ENCODE assay signal across 24 cellular contexts in the genomic region with DNA sequence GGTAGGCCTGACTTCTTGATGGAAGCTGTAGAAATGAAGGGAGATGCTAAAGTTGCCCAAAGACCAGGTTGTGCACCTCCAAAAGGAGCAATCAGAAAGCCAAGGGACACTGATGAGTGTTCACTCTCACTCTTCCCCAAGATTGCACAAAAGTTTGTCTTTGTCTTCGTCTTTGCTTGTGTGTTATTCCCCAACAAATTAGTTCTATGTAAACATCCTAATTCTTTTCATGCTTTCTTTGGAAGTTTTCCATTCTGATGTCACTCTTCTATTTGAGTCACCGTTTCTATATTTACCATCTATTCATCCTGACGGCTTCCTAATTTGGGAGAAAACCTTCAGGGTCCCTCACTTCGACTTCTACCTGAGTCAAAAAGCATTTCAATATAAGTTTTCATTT. TPM values are rescaled to one million over a fixed set of nuclear protein-coding genes. Genes with fewer than 3 reads are reported as not detected.
A peak's percentile ranks its signal among the peaks of the same experiment; 100 is the strongest.
DNase-seq lines count a peak whose midpoint lies in the region; ATAC-seq and TF ChIP-seq lines count a peak whose summit lies in the region.
"Had no signal": no experiment of that assay in that cellular context is flagged by ENCODE, and none has a peak within 500 bp of the region (broad histone marks: within the 10 kb centered on the region; RNA-seq: fewer than 3 reads in every experiment).

No MANE protein-coding gene starts in this region.

- H3K36me3 ChIP-seq in RWPE2 (ENCODE audit: low read depth), result no peaks in the 10 kb centered on the region
- H3K36me3 ChIP-seq in osteoblast (ENCODE audit: insufficient read depth, low read length), result no peaks in the 10 kb centered on the region
- H3K36me3 ChIP-seq: BE2C, thoracic aorta had no signal

- H2AFZ ChIP-seq in osteoblast (ENCODE audit: low read length), result no peak overlapping the region

- no peaks in the 10 kb centered on the region for H3K27me3 ChIP-seq in RWPE2 (ENCODE audit: insufficient read depth, poor library complexity, severe bottlenecking)
- H3K27me3 ChIP-seq in osteoblast (ENCODE audit: insufficient read depth, low read length), result peaks cover 2% of the 10 kb centered on the region
- H3K27me3 ChIP-seq: BE2C, body of pancreas had no signal

- no peaks in the 10 kb centered on the region for H3K9me3 ChIP-seq in RWPE2 (ENCODE audit: severe bottlenecking)
- no peaks in the 10 kb centered on the region for H3K9me3 ChIP-seq in osteoblast (ENCODE audit: low read depth, low read length)
- H3K9me3 ChIP-seq: BE2C, body of pancreas, thoracic aorta had no signal

- no peak overlapping the region for H3K27ac ChIP-seq in RWPE2 (ENCODE audit: poor library complexity, severe bottlenecking)
- H3K27ac ChIP-seq in osteoblast (ENCODE audit: low read depth, low read length), result no peak overlapping the region
- H3K27ac ChIP-seq: body of pancreas, epithelial cell of prostate, thoracic aorta had no signal

- H3K4me3 ChIP-seq in RWPE2 (ENCODE audit: severe bottlenecking), result no peak overlapping the region
- no peak overlapping the region for H3K4me3 ChIP-seq in epithelial cell of esophagus (ENCODE audit: low read length)
- H3K4me3 ChIP-seq in osteoblast (ENCODE audit: insufficient read depth, low read length), result no peak overlapping the region
- H3K4me3 ChIP-seq: body of pancreas, GM23338, thoracic aorta had no signal

- H3K79me2 ChIP-seq in osteoblast (ENCODE audit: insufficient read depth, low read length), result no peaks in the 10 kb centered on the region

- ATAC-seq in RWPE2 (ENCODE audit: low read depth) (peak; percentile 45; the same call in 2 of the 3 replicates), HG02885 (IDR thresholded peaks at IDR 0.05; ENCODE audit: poor library complexity, unreplicated experiment) (no peak)
- ATAC-seq: body of pancreas; sciatic nerve; stimulated activated memory B cell treated with anti-CD40 and anti-IgM and Interleukin-4, amounts not matched to agents 10 μg/mL and 1 μg/mL and 100 μg/mL, for 72 hours had no signal

- DNase-seq in ELR (ENCODE audit: low read depth), result peak; percentile 45
- no peak for DNase-seq in RWPE2 (ENCODE audit: low spot score)
- peak; percentile 48 for DNase-seq in epithelial cell of esophagus (ENCODE audit: low read depth)
- DNase-seq in osteoblast (ENCODE audit: insufficient read length, low spot score, missing footprints), result peak; percentile 86
- DNase-seq in NCI-H446 (lab: John Stamatoyannopoulos, UW), result no peak
- no peak for DNase-seq in kidney tubule cell (ENCODE audit: low spot score)
- DNase-seq: activated CD4-positive, alpha-beta T cell treated with anti-CD3 and anti-CD28 coated beads, Interleukin-2, amount 50 U/mL, for 4 hours; activated naive CD4-positive, alpha-beta T cell treated with anti-CD3 and anti-CD28 coated beads, Interleukin-2, amount 50 U/mL, for 16 hours; BE2C; body of pancreas; head of caudate nucleus; NCI-H1417 treated with DMSO at 0.1 percent for 48 hours; NCI-H2171; NCI-H526 treated with DMSO at 0.1 percent for 48 hours; occipital lobe; SHP77 treated with DMSO at 0.1 percent for 48 hours; T-helper 2 cell had no signal

- H3K4me1 ChIP-seq in RWPE2 (ENCODE audit: insufficient read depth, poor library complexity, severe bottlenecking) (peaks cover 7% of the 10 kb centered on the region), osteoblast (ENCODE audit: insufficient read depth, low read length) (peaks cover 12% of the 10 kb centered on the region)
- H3K4me1 ChIP-seq: BE2C had no signal

- no peak overlapping the region for H3K4me2 ChIP-seq in osteoblast (ENCODE audit: insufficient read depth, low read length)
- H3K4me2 ChIP-seq: GM23338 had no signal

- no peaks in the 10 kb centered on the region for H4K20me1 ChIP-seq in osteoblast (ENCODE audit: insufficient read depth, low read length)

- TF ChIP-seq CTCF in RWPE2 (IDR thresholded peaks at IDR 0.05; ENCODE audit: poor library complexity, severe bottlenecking) (no peak), epithelial cell of esophagus (IDR thresholded peaks at IDR 0.05; ENCODE audit: insufficient read depth, low read depth, low read length, missing control alignments) (no peak), osteoblast (IDR thresholded peaks at IDR 0.05; ENCODE audit: extremely low read depth, low read depth, low read length) (no peak)

RNA-seq across cellular contexts. Expression of gene TMEM272, which starts 3.7 kb away (rescaled TPM):
- total RNA-seq in osteoblast, result not detected in 2 replicates
- total RNA-seq: body of pancreas, thoracic aorta had no signal

RNA-seq across cellular contexts. Expression of gene CCDC70, which starts 13.1 kb away (rescaled TPM):
- not detected in 2 replicates for total RNA-seq in osteoblast
- total RNA-seq: body of pancreas, GM23338, liver, occipital lobe, sciatic nerve, thoracic aorta had no signal

RNA-seq across cellular contexts. Expression of gene DHRS12, which starts 44.7 kb away (rescaled TPM):
- 3.3 and 3.8 TPM in 2 replicates for total RNA-seq in osteoblast

Comparison
In these comparisons a context has a peak if more than half of its experiments do, and no peak if none do; other contexts are left out.
1. DNase-seq: peak in ELR (single experiment), epithelial cell of esophagus (single experiment) and osteoblast (single experiment); none in RWPE2 (single experiment), NCI-H446 (0 of 2) and kidney tubule cell (single experiment).